16 cellular contexts compared by ENCODE assay signal in the genomic region with DNA sequence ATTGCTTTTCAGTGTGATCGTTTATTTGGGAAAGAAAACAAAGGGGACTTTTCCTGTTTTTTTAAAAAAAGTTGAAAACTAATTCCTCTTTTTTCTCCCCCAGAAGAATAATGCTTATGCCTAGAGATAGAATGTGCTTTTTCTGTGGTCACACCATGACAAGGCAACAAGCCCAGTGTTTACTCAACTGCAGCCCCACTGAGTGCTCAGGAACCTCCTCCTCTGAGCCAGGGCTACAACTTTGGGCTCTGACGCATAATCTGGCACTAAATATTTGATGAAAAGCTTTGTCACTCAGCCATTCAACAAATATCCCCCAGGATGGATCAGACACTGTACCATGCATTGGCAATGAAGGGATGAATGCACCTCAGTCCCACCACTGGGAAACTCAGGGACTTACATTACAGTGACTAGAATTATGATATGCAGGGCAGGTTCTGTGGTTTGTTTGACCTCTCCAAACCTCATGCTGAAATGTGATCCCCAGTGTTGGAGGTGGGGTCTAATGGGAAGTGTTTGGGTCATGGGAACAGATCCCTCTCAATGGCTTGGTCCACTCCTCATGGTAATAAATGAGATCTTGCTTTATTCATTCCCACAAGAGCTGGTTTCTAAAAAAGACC.
"Had no signal": no experiment of that assay in that cellular context is flagged by ENCODE, and none has a peak within 500 bp of the region (broad histone marks: within the 10 kb centered on the region; RNA-seq: fewer than 3 reads in every experiment).

No MANE protein-coding gene starts in this region.

- H3K27me3 ChIP-seq: breast epithelium, gastroesophageal sphincter, right atrium auricular region, suprapubic skin had no signal

- H3K36me3 ChIP-seq: breast epithelium, gastroesophageal sphincter, right atrium auricular region, suprapubic skin had no signal

- FAIRE-seq: endometrium, islet of Langerhans had no signal

- H3K4me1 ChIP-seq: breast epithelium had no signal

- DNase-seq: activated CD4-positive, CD25-positive, alpha-beta regulatory T cell treated with anti-CD3 and anti-CD28 coated beads, Interleukin-2, amount 50 U/mL, for 72 hours; activated naive CD4-positive, alpha-beta T cell; activated T-cell treated with anti-CD3 and anti-CD28 coated beads for 4 hours; anterior cingulate cortex; natural killer cell; nucleus accumbens; stimulated activated naive CD8-positive, alpha-beta T cell treated with anti-CD3 and anti-CD28 coated beads, Interleukin-15, Interleukin-2, amounts not matched to agents 100 U/mL and 50 U/mL, for 24 hours; T-helper 9 cell had no signal

- ATAC-seq: gastroesophageal sphincter; left lobe of liver; natural killer cell; stimulated activated naive CD8-positive, alpha-beta T cell treated with anti-CD3 and anti-CD28 coated beads, Interleukin-15, Interleukin-2, amounts not matched to agents 100 U/mL and 50 U/mL, for 24 hours had no signal

- H3K27ac Mint-ChIP-seq: natural killer cell had no signal

- H3K9me3 ChIP-seq: breast epithelium, gastroesophageal sphincter, right atrium auricular region, suprapubic skin had no signal

- H3K4me1 Mint-ChIP-seq: natural killer cell had no signal

- H3K4me3 ChIP-seq: breast epithelium, gastroesophageal sphincter, right atrium auricular region, suprapubic skin had no signal

- H3K27me3 Mint-ChIP-seq: type B pancreatic cell had no signal

- H3K36me3 Mint-ChIP-seq: natural killer cell had no signal

- H3K4me3 Mint-ChIP-seq: natural killer cell, type B pancreatic cell had no signal

- H3K27ac ChIP-seq: breast epithelium, gastroesophageal sphincter, right atrium auricular region, suprapubic skin had no signal
